ENCODE assay signal across 10 cellular contexts in genomic region chr6:109480993-109481480, GRCh38. TPM values are rescaled to one million over a fixed set of nuclear protein-coding genes. Genes with fewer than 3 reads are reported as not detected.
DNase-seq lines count a peak whose midpoint lies in the region; ATAC-seq and TF ChIP-seq lines count a peak whose summit lies in the region.
"Had no signal": no experiment of that assay in that cellular context is flagged by ENCODE, and none has a peak within 500 bp of the region (broad histone marks: within the 10 kb centered on the region; RNA-seq: fewer than 3 reads in every experiment).

No MANE protein-coding gene starts in this region.

- TSS peak; percentile 57 for BruUV-seq in Caco-2 (replicated peaks; lab: Mats Ljungman, UMichigan)

- no peak overlapping the region for H3K27ac Mint-ChIP-seq in Caco-2 (ENCODE audit: unreplicated experiment)
- no peak overlapping the region for H3K27ac Mint-ChIP-seq in brain
- peak overlapping the region in 1 of 2 donors; percentile 4 for H3K27ac Mint-ChIP-seq in natural killer cell

- CTCF ChIA-PET in Caco-2 (lab: Charles Lee): no interaction called here

- intact Hi-C loops in Caco-2 (cut with micrococcal nuclease; ENCODE audit: unreplicated experiment) (loop anchor here (5.0 kb wide), 1 partner anchor 34 kb away; no protein-coding TSS in a partner anchor), natural killer cell (cut with micrococcal nuclease) (no loop called here)

- H3K9me3 ChIP-seq in Caco-2: no peaks in the 10 kb centered on the region
- H3K9me3 ChIP-seq: Peyer's patch had no signal

- no peak overlapping the region for H3K27ac ChIP-seq in KMS-11

- peaks cover 23% of the 10 kb centered on the region for H3K36me3 Mint-ChIP-seq in Caco-2 (ENCODE audit: insufficient read depth, unreplicated experiment)
- peaks cover 47% of the 10 kb centered on the region for H3K36me3 Mint-ChIP-seq in brain
- H3K36me3 Mint-ChIP-seq in natural killer cell: peaks cover 25% of the 10 kb centered on the region

- no peak overlapping the region for H3K4me3 ChIP-seq in Caco-2 (ENCODE audit: low read depth, low read length)
- no peak overlapping the region for H3K4me3 ChIP-seq in KMS-11 (IDR thresholded peaks at IDR 0.05; ENCODE audit: insufficient read depth, low read depth, low read length)

- H3K4me1 ChIP-seq in Caco-2 (peaks cover 22% of the 10 kb centered on the region), KMS-11 (ENCODE audit: low read depth, poor library complexity, severe bottlenecking) (peaks cover 59% of the 10 kb centered on the region)

- H3K9me3 Mint-ChIP-seq in Caco-2 (ENCODE audit: unreplicated experiment): no peaks in the 10 kb centered on the region
- H3K9me3 Mint-ChIP-seq in brain: no peaks in the 10 kb centered on the region
- H3K9me3 Mint-ChIP-seq in natural killer cell: no peaks in the 10 kb centered on the region

- peak overlapping the region; percentile 78 for H3K4me2 ChIP-seq in KMS-11

- H3K79me2 ChIP-seq in KMS-11 (ENCODE audit: insufficient read depth, low read depth): peaks cover 64% of the 10 kb centered on the region

- no peaks in the 10 kb centered on the region for H3K27me3 ChIP-seq in Caco-2 (replicated peaks; ENCODE audit: control insufficient read depth, insufficient read depth, low read length)
- no peaks in the 10 kb centered on the region for H3K27me3 ChIP-seq in KMS-11 (ENCODE audit: insufficient read depth, low read depth)
- H3K27me3 ChIP-seq: Peyer's patch had no signal

- H3K4me1 Mint-ChIP-seq in Caco-2 (ENCODE audit: low read depth, unreplicated experiment): peaks cover 31% of the 10 kb centered on the region
- H3K4me1 Mint-ChIP-seq in brain: peaks cover 71% of the 10 kb centered on the region
- peaks cover 58 to 67% of the 10 kb centered on the region in 2 donors for H3K4me1 Mint-ChIP-seq in natural killer cell

- DNase-seq in Caco-2 (no peak), natural killer cell (no peak), activated gamma-delta T cell (lab: John Stamatoyannopoulos, UW) (no peak), NCI-H82 (lab: John Stamatoyannopoulos, UW) (no peak)
- DNase-seq: NCI-H1694, Peyer's patch had no signal

- no peak overlapping the region for H2AFZ ChIP-seq in KMS-11 (ENCODE audit: low read depth)

- peak overlapping the region; percentile 95 for H3K4me3 Mint-ChIP-seq in Caco-2 (ENCODE audit: unreplicated experiment)
- peak overlapping the region; percentile 94 to 99 (median 96) for H3K4me3 Mint-ChIP-seq in brain
- H3K4me3 Mint-ChIP-seq in natural killer cell: peak overlapping the region; percentile 49

- H3K27me3 Mint-ChIP-seq in Caco-2 (ENCODE audit: insufficient read depth, unreplicated experiment) (no peaks in the 10 kb centered on the region), brain (no peaks in the 10 kb centered on the region), natural killer cell (ENCODE audit: low read depth in 2 of 2) (no peaks in the 10 kb centered on the region)

- TF ChIP-seq CTCF in Caco-2 (IDR thresholded peaks at IDR 0.05; ENCODE audit: insufficient read depth in 1 of 2, low read depth in 1 of 2, low read length in 1 of 2, severe bottlenecking in 1 of 2, unreplicated experiment in 1 of 2): no peak
- no peak for TF ChIP-seq CTCF in KMS-11 (conservative IDR thresholded peaks at IDR 0.05; ENCODE audit: low read depth, low read length)
- TF ChIP-seq CTCF in brain (conservative IDR thresholded peaks at IDR 0.05): no peak
- TF ChIP-seq CTCF in natural killer cell (IDR thresholded peaks at IDR 0.05): no peak

- H3K9ac ChIP-seq in KMS-11: no peak overlapping the region

- ATAC-seq in natural killer cell (no peak), GM18511 (IDR thresholded peaks at IDR 0.05; ENCODE audit: unreplicated experiment) (no peak), GM19397 (IDR thresholded peaks at IDR 0.05; ENCODE audit: unreplicated experiment) (no peak)

- H3K36me3 ChIP-seq in Caco-2 (ENCODE audit: control insufficient read depth, insufficient read depth, low read length) (no peaks in the 10 kb centered on the region), KMS-11 (ENCODE audit: insufficient read depth) (no peaks in the 10 kb centered on the region)

- no peaks in the 10 kb centered on the region for H4K20me1 ChIP-seq in KMS-11 (ENCODE audit: insufficient read depth)

- POLR2A ChIA-PET in Caco-2 (lab: Charles Lee): no interaction called here

RNA-seq across cellular contexts. Expression of gene ZBTB24, which starts 2.0 kb away (rescaled TPM):
- total RNA-seq in Caco-2 (2022) (9.2 and 10.3 TPM in 2 replicates), natural killer cell (10 to 100 TPM in 1 of 3 donors, 1 to 10 TPM in 2; 6.7 to 10.6 (median 8.6) TPM)
- 4.5 TPM for polyA plus RNA-seq in brain (ENCODE audit: insufficient read depth, low read depth, low replicate concordance)

RNA-seq across cellular contexts. Expression of gene MICAL1, which starts 25.5 kb away (rescaled TPM):
- 11.7 and 11.8 TPM in 2 replicates for total RNA-seq in Caco-2 (2022)
- 119 TPM for polyA plus RNA-seq in brain (ENCODE audit: insufficient read depth, low read depth, low replicate concordance)
- total RNA-seq in natural killer cell: 100 to 1,000 TPM in 1 of 3 donors, 10 to 100 TPM in 2; 72.4 to 102 (median 81.3) TPM

RNA-seq across cellular contexts. Expression of gene SMPD2, which starts 40.5 kb away (rescaled TPM):
- total RNA-seq in Caco-2 (2022) (12.3 and 12.8 TPM in 2 replicates), natural killer cell (10 to 100 TPM; 25.0 to 37.3 (median 29.3) TPM)
- polyA plus RNA-seq in brain (ENCODE audit: insufficient read depth, low read depth, low replicate concordance): 20.0 TPM

RNA-seq across cellular contexts. Expression of gene PPIL6, which starts 40.6 kb away (rescaled TPM):
- 0.30 TPM in 1 of 2 replicates, not detected in the other for total RNA-seq in Caco-2 (2022)
- 7.6 TPM for polyA plus RNA-seq in brain (ENCODE audit: insufficient read depth, low read depth, low replicate concordance)
- total RNA-seq in natural killer cell: under 1 TPM; 0.28 to 0.70 (median 0.40) TPM
